Comparison of ENCODE assay signal across 28 cellular contexts in the genomic region with DNA sequence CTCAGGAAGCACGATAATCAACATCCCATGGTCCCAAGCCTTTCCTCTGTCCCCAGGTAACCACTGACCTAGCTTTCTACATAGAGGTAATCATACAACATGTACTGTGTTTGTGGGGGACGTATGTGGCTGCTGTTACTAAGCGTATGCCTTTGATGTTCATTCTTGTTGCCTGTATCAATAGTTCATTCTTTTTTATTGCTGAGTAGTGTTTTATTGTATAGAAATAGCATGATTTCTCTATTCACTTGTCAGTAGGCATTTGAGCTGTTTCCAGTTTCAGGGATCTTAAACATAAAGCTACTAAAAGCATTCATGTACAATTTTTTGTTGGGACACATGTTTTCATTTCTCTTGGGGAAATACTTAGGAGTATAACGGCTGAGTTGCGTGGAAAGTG.
"Had no signal": no experiment of that assay in that cellular context is flagged by ENCODE, and none has a peak within 500 bp of the region (broad histone marks: within the 10 kb centered on the region; RNA-seq: fewer than 3 reads in every experiment).

No MANE protein-coding gene starts in this region.

- H3K4me2 ChIP-seq: hepatocyte had no signal

- H3K36me3 ChIP-seq: colonic mucosa, esophagus muscularis mucosa, esophagus squamous epithelium, gastrocnemius medialis, gastroesophageal sphincter, heart left ventricle, heart right ventricle had no signal

- H3K79me2 ChIP-seq: hepatocyte had no signal

- H3K4me1 ChIP-seq: colonic mucosa, esophagus muscularis mucosa, esophagus squamous epithelium, foreskin keratinocyte, gastrocnemius medialis, gastroesophageal sphincter, heart left ventricle, heart right ventricle had no signal

- H3K4me3 ChIP-seq: colonic mucosa, coronary artery, dorsolateral prefrontal cortex, esophagus muscularis mucosa, esophagus squamous epithelium, gastrocnemius medialis, gastroesophageal sphincter, heart left ventricle, heart right ventricle, hepatocyte had no signal

- DNase-seq: colonic mucosa; cortex of kidney; dermis blood vessel endothelial cell; dorsolateral prefrontal cortex; effector CD4-positive, alpha-beta T cell; effector CD8-positive, alpha-beta T cell; effector memory CD4-positive, alpha-beta T cell; effector memory CD8-positive, alpha-beta T cell; endodermal cell; erythroblast; esophagus squamous epithelium; foreskin fibroblast; foreskin keratinocyte; foreskin melanocyte; gastrocnemius medialis; glutamatergic neuron; head of caudate nucleus; heart left ventricle; heart right ventricle had no signal

- FAIRE-seq: colon, endometrium, endothelial cell of umbilical vein had no signal

- ATAC-seq: effector memory CD8-positive, alpha-beta T cell; esophagus mucosa; foreskin keratinocyte; gastrocnemius medialis; gastroesophageal sphincter; heart left ventricle; heart right ventricle had no signal

- H3K27ac ChIP-seq: colonic mucosa, coronary artery, dorsolateral prefrontal cortex, epithelial cell of prostate, esophagus muscularis mucosa, esophagus squamous epithelium, foreskin keratinocyte, gastrocnemius medialis, gastroesophageal sphincter, heart left ventricle, heart right ventricle, hepatocyte had no signal

- H3K9me3 ChIP-seq: colonic mucosa, esophagus muscularis mucosa, esophagus squamous epithelium, gastroesophageal sphincter had no signal

- H2AFZ ChIP-seq: hepatocyte had no signal

- H3K27me3 ChIP-seq: colonic mucosa, dorsolateral prefrontal cortex, esophagus muscularis mucosa, esophagus squamous epithelium, foreskin keratinocyte, gastrocnemius medialis, gastroesophageal sphincter, heart left ventricle, heart right ventricle, hepatocyte had no signal
